8 cellular contexts compared by ENCODE assay signal in genomic region chr1:168320805-168321577, GRCh38. TPM values are rescaled to one million over a fixed set of nuclear protein-coding genes. Genes with fewer than 3 reads are reported as not detected.
DNase-seq lines count a peak whose midpoint lies in the region; ATAC-seq and TF ChIP-seq lines count a peak whose summit lies in the region.

No MANE protein-coding gene starts in this region.

- DNase-seq in HS-27A (ENCODE audit: low read depth) (peak; percentile 48), chondrocyte (ENCODE audit: low spot score) (no peak), lung (ENCODE audit: low spot score) (no peak), H9 (no peak), pons (ENCODE audit: low spot score) (no peak), NCI-H1105 treated with DMSO at 0.1 percent for 48 hours (lab: John Stamatoyannopoulos, UW) (no peak)

- no peak overlapping the region for H4K5ac ChIP-seq in H9 (ENCODE audit: insufficient read length, low read depth, low read length)

- no peak overlapping the region for H3K4me3 Mint-ChIP-seq in chondrocyte (ENCODE audit: unreplicated experiment)
- no peak overlapping the region; a peak in 1 of 5 replicates for H3K4me3 Mint-ChIP-seq in H9

- H2AFZ ChIP-seq in ACC112 (ENCODE audit: low read length, unreplicated experiment) (peak overlapping the region; percentile 48), H9 (ENCODE audit: low read length) (no peak overlapping the region)

- H3K9me3 Mint-ChIP-seq in chondrocyte (ENCODE audit: low read depth) (peaks cover 4% of the 10 kb centered on the region), H9 (peaks cover 4% of the 10 kb centered on the region in 2 experiments; a peak in 4 of 5 replicates)

- peak overlapping the region; percentile 32 for H3K27ac Mint-ChIP-seq in chondrocyte (ENCODE audit: unreplicated experiment)
- H3K27ac Mint-ChIP-seq in H9: peak overlapping the region in 1 of 3 experiments; percentile 48; a peak in 2 of 7 replicates

- H3K79me2 ChIP-seq in ACC112 (ENCODE audit: control insufficient read depth, insufficient read depth, low read length, unreplicated experiment): no peaks in the 10 kb centered on the region
- H3K79me2 ChIP-seq in H9 (ENCODE audit: insufficient read depth, low read length): no peaks in the 10 kb centered on the region

- H2BK12ac ChIP-seq in H9 (ENCODE audit: insufficient read length, low read depth, low read length): no peak overlapping the region

- H3T11ph ChIP-seq in H9 (ENCODE audit: low read length): no peak overlapping the region

- no peaks in the 10 kb centered on the region for H3K23me2 ChIP-seq in H9 (ENCODE audit: insufficient read length, low read depth, low read length, poor library complexity, severe bottlenecking)

- no peak overlapping the region for H3K4ac ChIP-seq in H9 (ENCODE audit: low read depth, low read length)

- H2BK15ac ChIP-seq in H9 (ENCODE audit: low read depth, low read length): no peak overlapping the region

- H3K56ac ChIP-seq in H9 (ENCODE audit: insufficient read length, low read depth, low read length): no peak overlapping the region

- H2AK5ac ChIP-seq in H9 (ENCODE audit: insufficient read length, low read length): no peak overlapping the region

- 63 to 72% methylated on average over 5 of the region's 5 CpGs for WGBS in lung, 2 donors
- WGBS in H9 (ENCODE audit: extremely low coverage, insufficient read length, low lambda C conversion rate): no CpG with 5 or more reads among the region's 5 CpGs

- no peaks in the 10 kb centered on the region for H4K20me1 ChIP-seq in H9 (ENCODE audit: control insufficient read depth, insufficient read depth, insufficient read length)

- H2BK5ac ChIP-seq in H9 (ENCODE audit: insufficient read length, low read length): no peak overlapping the region

- H3K9me3 ChIP-seq in lung (ENCODE audit: control insufficient read depth in 2 of 2, insufficient read depth in 1 of 2, low read length in 1 of 2) (peaks cover 0 to 3% of the 10 kb centered on the region in 2 donors), H9 (ENCODE audit: control insufficient read depth, low read depth, low read length) (no peaks in the 10 kb centered on the region)

- no peaks in the 10 kb centered on the region for H3K79me1 ChIP-seq in H9 (ENCODE audit: insufficient read depth, low read depth, low read length, poor library complexity, severe bottlenecking)

- no peak overlapping the region for H3K9ac ChIP-seq in H9 (ENCODE audit: extremely low read depth, insufficient read length, low read length)

- H3K4me1 Mint-ChIP-seq in chondrocyte (ENCODE audit: low read depth) (peaks cover 25% of the 10 kb centered on the region), H9 (peaks cover 22 to 23% of the 10 kb centered on the region in 2 experiments)

- H3K4me3 ChIP-seq in ACC112 (ENCODE audit: low read depth, low read length) (no peak overlapping the region), lung (no peak overlapping the region)

- no peak overlapping the region for H4K8ac ChIP-seq in H9 (replicated peaks; ENCODE audit: insufficient read length, low read depth, low read length)

- H3K36me3 ChIP-seq in ACC112 (ENCODE audit: insufficient read depth, low read length): no peaks in the 10 kb centered on the region
- H3K36me3 ChIP-seq in lung (ENCODE audit: control insufficient read depth in 2 of 2, insufficient read depth in 2 of 2, low read length in 2 of 2): no peaks in the 10 kb centered on the region

- H3K27ac ChIP-seq in ACC112 (ENCODE audit: low read depth, low read length): peak overlapping the region; percentile 29; the same call in 1 of the 2 replicates
- H3K27ac ChIP-seq in lung (ENCODE audit: low read depth in 1 of 2, low read length in 1 of 2): no peak overlapping the region
- H3K27ac ChIP-seq in H9 (ENCODE audit: insufficient read length, low read depth, low read length): no peak overlapping the region

- H3K4me1 ChIP-seq in ACC112 (ENCODE audit: control insufficient read depth, insufficient read depth, low read length, unreplicated experiment) (peaks cover 11% of the 10 kb centered on the region), lung (ENCODE audit: control insufficient read depth in 2 of 2, insufficient read depth in 2 of 2, low read length in 2 of 2) (no peaks in the 10 kb centered on the region), H9 (ENCODE audit: insufficient read depth, low read length) (peaks cover 5% of the 10 kb centered on the region; the same call in 1 of the 2 replicates)

- ATAC-seq in lung (ENCODE audit: insufficient read depth, low FRiP score) (peak; percentile 65), GM18868 (IDR thresholded peaks at IDR 0.05; ENCODE audit: unreplicated experiment) (no peak)

- H3K4me2 ChIP-seq in H9 (ENCODE audit: insufficient read depth, insufficient read length, low read length): no peak overlapping the region

- H3K23ac ChIP-seq in H9 (ENCODE audit: insufficient read length, low read depth, low read length): no peak overlapping the region

- no peak overlapping the region for H3K14ac ChIP-seq in H9 (ENCODE audit: insufficient read depth, low read length)

- no peaks in the 10 kb centered on the region for H3K36me3 Mint-ChIP-seq in chondrocyte (ENCODE audit: low read depth)
- peaks cover 2 to 8% (median 4%) of the 10 kb centered on the region in 3 experiments; a peak in 4 of 7 replicates for H3K36me3 Mint-ChIP-seq in H9 (ENCODE audit: insufficient read depth in 1 of 3, low read depth in 3 of 3)

- no peak overlapping the region for H2BK20ac ChIP-seq in H9 (ENCODE audit: low read depth, low read length, poor library complexity, severe bottlenecking)

- no peaks in the 10 kb centered on the region for H3K27me3 Mint-ChIP-seq in chondrocyte (ENCODE audit: low read depth)
- no peaks in the 10 kb centered on the region for H3K27me3 Mint-ChIP-seq in H9 (ENCODE audit: low read depth)

- H3K27me3 ChIP-seq in ACC112 (ENCODE audit: insufficient read depth, low read length): no peaks in the 10 kb centered on the region
- H3K27me3 ChIP-seq in lung (ENCODE audit: control insufficient read depth, insufficient read depth): no peaks in the 10 kb centered on the region
- no peaks in the 10 kb centered on the region for H3K27me3 ChIP-seq in H9 (ENCODE audit: insufficient read depth, low read length)

- H2BK120ac ChIP-seq in H9 (ENCODE audit: low read depth, low read length, poor library complexity, severe bottlenecking): no peak overlapping the region

- no peak overlapping the region for H4K91ac ChIP-seq in H9 (ENCODE audit: insufficient read length, low read depth, low read length)

- no peak overlapping the region for H3K18ac ChIP-seq in H9 (ENCODE audit: insufficient read length, low read depth, low read length)

- no peak for TF ChIP-seq CTCF in chondrocyte (IDR thresholded peaks at IDR 0.05)
- TF ChIP-seq CTCF in lung (IDR thresholded peaks at IDR 0.05; ENCODE audit: control extremely low read depth, extremely low read depth): no peak
- no peak for TF ChIP-seq CTCF in H9 (conservative IDR thresholded peaks at IDR 0.05)

RNA-seq across cellular contexts. Expression of gene TBX19, which starts 40.3 kb away (rescaled TPM):
- total RNA-seq in chondrocyte (1.8 to 2.7 TPM (median 2.1 TPM) in 3 replicates), lung (1 to 10 TPM; 2.0 to 3.6 TPM), H9 (2021) (0.37 and 0.48 TPM in 2 replicates)
- 1 to 10 TPM; 1.0 to 1.4 TPM for polyA plus RNA-seq in lung
